10 cellular contexts compared by ENCODE assay signal in genomic region chr2:62410015-62410453, GRCh38.
DNase-seq lines count a peak whose midpoint lies in the region; ATAC-seq, FAIRE-seq and TF ChIP-seq lines count a peak whose summit lies in the region.
"Had no signal": no experiment of that assay in that cellular context is flagged by ENCODE, and none has a peak within 500 bp of the region (broad histone marks: within the 10 kb centered on the region; RNA-seq: fewer than 3 reads in every experiment).

No MANE protein-coding gene starts in this region.

- H3K27me3 ChIP-seq in IMR-90 (ENCODE audit: control insufficient read depth, insufficient read depth, low read length), result peaks cover 6% of the 10 kb centered on the region
- H3K27me3 ChIP-seq: left lung had no signal

- no peak overlapping the region for H3K18ac ChIP-seq in IMR-90 (ENCODE audit: low read depth, low read length)

- in situ Hi-C loops in IMR-90 (cut with MboI; ENCODE audit: low sequenced_read_pairs), result loop anchor here (5.0 kb wide), 2 partner anchors 408 to 493 kb away; no protein-coding TSS in a partner anchor
- in situ Hi-C loops in G401 (cut with HindIII; ENCODE audit: low sequenced_read_pairs), result no loop called here

- no peaks in the 10 kb centered on the region for H4K20me1 ChIP-seq in IMR-90 (ENCODE audit: insufficient read depth, low read length)

- no peak overlapping the region for H2AK5ac ChIP-seq in IMR-90 (ENCODE audit: low read depth, low read length)

- no peak overlapping the region for H2BK120ac ChIP-seq in IMR-90 (ENCODE audit: low read depth, low read length)

- H3K27ac ChIP-seq in IMR-90 (ENCODE audit: insufficient read depth, low read length), result no peak overlapping the region
- H3K27ac ChIP-seq: left lung had no signal

- H3K23ac ChIP-seq in IMR-90 (ENCODE audit: low read depth, low read length), result no peak overlapping the region

- H3K9me3 ChIP-seq in IMR-90 (ENCODE audit: control insufficient read depth, insufficient read depth, low read length), result no peaks in the 10 kb centered on the region
- H3K9me3 ChIP-seq: left lung had no signal

- no peak overlapping the region for H3K9ac ChIP-seq in IMR-90 (ENCODE audit: low read depth, low read length)

- no peak; the same call in 1 of the 2 replicates for TF ChIP-seq RAD21 in IMR-90 (IDR thresholded peaks at IDR 0.05; ENCODE audit: low read length)

- H3K9me1 ChIP-seq in IMR-90 (ENCODE audit: insufficient read depth, low read length), result no peaks in the 10 kb centered on the region

- no peak for ATAC-seq in IMR-90 (ENCODE audit: low read depth)
- ATAC-seq: left lung had no signal

- CTCF ChIA-PET in IMR-90 (lab: Yijun Ruan, JAX), result interaction anchor here (1.0 kb wide), 1 partner anchor 482 kb away, joined by 3 read pairs; no protein-coding TSS in a partner anchor

- FAIRE-seq in D721Med (lab: Jason Lieb, UNC), result no peak
- FAIRE-seq: G401.6 had no signal

- no peak overlapping the region for H2AFZ ChIP-seq in IMR-90 (replicated peaks; ENCODE audit: low read length, poor library complexity)

- H4K91ac ChIP-seq in IMR-90 (ENCODE audit: insufficient read depth, low read depth, low read length), result no peak overlapping the region

- no peak overlapping the region for H4K5ac ChIP-seq in IMR-90 (ENCODE audit: low read depth, low read length)

- H3K79me1 ChIP-seq in IMR-90 (ENCODE audit: low read depth in 1 of 2, low read length in 2 of 2), result no peaks in the 10 kb centered on the region

- WGBS in IMR-90 (ENCODE audit: extremely low coverage in 2 of 2, insufficient read length in 1 of 2), 2 experiments, result 100% methylated on average over 3 of the region's 9 CpGs; no CpG with 5 or more reads in 1 of the 2 experiments

- TF ChIP-seq CTCF in D721Med (IDR thresholded peaks at IDR 0.05; ENCODE audit: insufficient read depth, missing control alignments) (peak; percentile 40), IMR-90 (conservative IDR thresholded peaks at IDR 0.05; ENCODE audit: low read depth, low read length) (no peak)

- DNase-seq in D721Med (ENCODE audit: insufficient read length, low spot score), result no peak
- DNase-seq in IMR-90, result no peak
- peak in 34 of 58 donors; percentile 2 to 52 (median 22) for DNase-seq in anterior cingulate cortex (lab: John Stamatoyannopoulos, UW)
- peak; percentile 67 for DNase-seq in left kidney (ENCODE audit: low read depth, low spot score)
- no peak for DNase-seq in activated T-cell treated with anti-CD3 and anti-CD28 coated beads, Interleukin-2, amount 50 U/mL, for 48 hours
- no peak for DNase-seq in G401 (ENCODE audit: low spot score)
- DNase-seq in SW 1271 (lab: John Stamatoyannopoulos, UW), result no peak
- DNase-seq in NCI-H2227 treated with DMSO at 0.1 percent for 48 hours (lab: John Stamatoyannopoulos, UW), result no peak
- DNase-seq: left lung had no signal

- H2AK9ac ChIP-seq in IMR-90 (replicated peaks; ENCODE audit: low read depth, low read length, poor library complexity), result peak overlapping the region; percentile 53

- no peak overlapping the region for H3K4me3 ChIP-seq in IMR-90 (ENCODE audit: insufficient read depth, low read depth, low read length)
- H3K4me3 ChIP-seq: left lung had no signal

- no peak overlapping the region for H3K56ac ChIP-seq in IMR-90 (ENCODE audit: extremely low read depth, insufficient read depth, low read length)

- H3K14ac ChIP-seq in IMR-90 (replicated peaks; ENCODE audit: low read depth, low read length), result no peak overlapping the region

- dilution Hi-C loops in IMR-90 (cut with HindIII; ENCODE audit: low sequenced_read_pairs, unreplicated experiment), result no loop called here

- POLR2A ChIA-PET in IMR-90 (lab: Charles Lee; ENCODE audit: unreplicated experiment), result no interaction called here

- H4K8ac ChIP-seq in IMR-90 (ENCODE audit: low read depth in 2 of 2, low read length in 2 of 2), result no peak overlapping the region

- no peak overlapping the region for H3K4me2 ChIP-seq in IMR-90 (ENCODE audit: low read depth, low read length)

- peaks cover 2% of the 10 kb centered on the region; the same call in 1 of the 2 replicates for H3K4me1 ChIP-seq in IMR-90 (ENCODE audit: control insufficient read depth, insufficient read depth, low read length)

- no peak overlapping the region for H2BK20ac ChIP-seq in IMR-90 (ENCODE audit: low read depth, low read length)

- no peaks in the 10 kb centered on the region for H3K36me3 ChIP-seq in IMR-90 (ENCODE audit: control insufficient read depth, insufficient read depth, low read length)
- H3K36me3 ChIP-seq: left lung had no signal

- BruUV-seq in IMR-90 (replicated peaks; lab: Mats Ljungman, UMichigan), result no TSS peak

- H2BK5ac ChIP-seq in IMR-90 (ENCODE audit: low read depth, low read length, poor library complexity, severe bottlenecking), result no peak overlapping the region

- TF ChIP-seq POLR2A in IMR-90 (IDR thresholded peaks at IDR 0.05; ENCODE audit: low read depth, low read length), result no peak

- no peak overlapping the region for H3K4ac ChIP-seq in IMR-90 (ENCODE audit: low read depth, low read length)

- H2BK15ac ChIP-seq in IMR-90 (ENCODE audit: low read depth, low read length), result no peak overlapping the region

- intact Hi-C loops in IMR-90 (cut with micrococcal nuclease), result loop anchor here (2.0 kb wide), 1 partner anchor 259 kb away; no protein-coding TSS in a partner anchor

TF ChIP-seq in IMR-90, 13 proteins besides CTCF, POLR2A, EP300 and RAD21:
- no peak for TF ChIP-seq CEBPB (IDR thresholded peaks at IDR 0.05; ENCODE audit: low read depth, low read length)
- no peak for TF ChIP-seq BHLHE40 (IDR thresholded peaks at IDR 0.05; ENCODE audit: low read depth, low read length)
- TF ChIP-seq, protein P1, sequence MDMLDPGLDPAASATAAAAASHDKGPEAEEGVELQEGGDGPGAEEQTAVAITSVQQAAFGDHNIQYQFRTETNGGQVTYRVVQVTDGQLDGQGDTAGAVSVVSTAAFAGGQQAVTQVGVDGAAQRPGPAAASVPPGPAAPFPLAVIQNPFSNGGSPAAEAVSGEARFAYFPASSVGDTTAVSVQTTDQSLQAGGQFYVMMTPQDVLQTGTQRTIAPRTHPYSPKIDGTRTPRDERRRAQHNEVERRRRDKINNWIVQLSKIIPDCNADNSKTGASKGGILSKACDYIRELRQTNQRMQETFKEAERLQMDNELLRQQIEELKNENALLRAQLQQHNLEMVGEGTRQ (IDR thresholded peaks at IDR 0.05; ENCODE audit: low read depth, low read length), result no peak
- TF ChIP-seq, protein P2, sequence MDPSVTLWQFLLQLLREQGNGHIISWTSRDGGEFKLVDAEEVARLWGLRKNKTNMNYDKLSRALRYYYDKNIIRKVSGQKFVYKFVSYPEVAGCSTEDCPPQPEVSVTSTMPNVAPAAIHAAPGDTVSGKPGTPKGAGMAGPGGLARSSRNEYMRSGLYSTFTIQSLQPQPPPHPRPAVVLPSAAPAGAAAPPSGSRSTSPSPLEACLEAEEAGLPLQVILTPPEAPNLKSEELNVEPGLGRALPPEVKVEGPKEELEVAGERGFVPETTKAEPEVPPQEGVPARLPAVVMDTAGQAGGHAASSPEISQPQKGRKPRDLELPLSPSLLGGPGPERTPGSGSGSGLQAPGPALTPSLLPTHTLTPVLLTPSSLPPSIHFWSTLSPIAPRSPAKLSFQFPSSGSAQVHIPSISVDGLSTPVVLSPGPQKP (IDR thresholded peaks at IDR 0.05; ENCODE audit: borderline replicate concordance, low read depth, low read length), result no peak
- TF ChIP-seq MAZ (IDR thresholded peaks at IDR 0.05; ENCODE audit: borderline replicate concordance, low read depth, low read length), result no peak
- no peak for TF ChIP-seq MAFK (IDR thresholded peaks at IDR 0.05; ENCODE audit: low read depth, low read length)
- TF ChIP-seq MXI1 (IDR thresholded peaks at IDR 0.05; ENCODE audit: borderline replicate concordance, low read depth, low read length), result no peak
- TF ChIP-seq CHD1 (IDR thresholded peaks at IDR 0.05; ENCODE audit: low read depth, low read length), result no peak
- no peak for TF ChIP-seq SMC3 (IDR thresholded peaks at IDR 0.05; ENCODE audit: low read depth, low read length)
- TF ChIP-seq RFX5 (IDR thresholded peaks at IDR 0.05; ENCODE audit: low read depth, low read length), result no peak

Comparison
In these comparisons a context has a peak if more than half of its experiments do, and no peak if none do; other contexts are left out.
1. DNase-seq: peak in anterior cingulate cortex (34 of 58) and left kidney (single experiment); none in D721Med (single experiment), IMR-90 (single experiment), activated T-cell treated with anti-CD3 and anti-CD28 coated beads, Interleukin-2, amount 50 U/mL, for 48 hours (0 of 2), G401 (single experiment), SW 1271 (0 of 2) and NCI-H2227 treated with DMSO at 0.1 percent for 48 hours (single experiment).